ENCODE assay signal across 22 cellular contexts in genomic region chr15:25803541-25803940, GRCh38. TPM values are rescaled to one million over a fixed set of nuclear protein-coding genes. Genes with fewer than 3 reads are reported as not detected.
"Had no signal": no experiment of that assay in that cellular context is flagged by ENCODE, and none has a peak within 500 bp of the region (broad histone marks: within the 10 kb centered on the region; RNA-seq: fewer than 3 reads in every experiment).

No MANE protein-coding gene starts in this region.

- H2AFZ ChIP-seq: hepatocyte had no signal

- H3K9me3 Mint-ChIP-seq: dendritic cell treated with granulocyte-macrophage colony-stimulating factor and Interleukin-4, amounts not matched to agents 40 ng/mL and 50 ng/mL, for 4 days; naive thymus-derived CD4-positive, alpha-beta T cell; nephron progenitor cell; stimulated activated naive B cell treated with anti-CD40 and anti-IgM and Interleukin-4, amounts not matched to agents 10 μg/mL and 1 μg/mL and 100 μg/mL, for 72 hours; stimulated activated naive CD8-positive, alpha-beta T cell treated with anti-CD3 and anti-CD28 coated beads, Interleukin-15, amount 100 ng/mL, for 72 hours; type B pancreatic cell had no signal

- ATAC-seq: left colon; left ventricle myocardium superior; naive thymus-derived CD4-positive, alpha-beta T cell; stimulated activated naive CD8-positive, alpha-beta T cell treated with anti-CD3 and anti-CD28 coated beads, Interleukin-15, amount 100 ng/mL, for 72 hours had no signal

- H3K9me3 ChIP-seq: neutrophil, ovary, right atrium auricular region, sigmoid colon, testis, vagina had no signal

- H3K27me3 ChIP-seq: hepatocyte, ovary, right atrium auricular region, sigmoid colon, testis, vagina had no signal

- DNase-seq: foreskin melanocyte; head of caudate nucleus; left colon; left ventricle myocardium superior; mesendoderm; naive thymus-derived CD4-positive, alpha-beta T cell; nephron progenitor cell; ovary; sigmoid colon; stimulated activated CD4-positive, alpha-beta T cell treated with anti-CD3 and anti-CD28 coated beads, Interleukin-2, amount 100 ng/mL, for 24 hours; stimulated activated CD4-positive, alpha-beta T cell treated with anti-CD3 and anti-CD28 coated beads, Interleukin-4, amount 100 ng/mL, for 4 hours; stimulated activated naive B cell treated with anti-CD40 and anti-IgM and Interleukin-4, amounts not matched to agents 10 μg/mL and 1 μg/mL and 100 μg/mL, for 72 hours; stimulated activated naive CD8-positive, alpha-beta T cell treated with anti-CD3 and anti-CD28 coated beads, Interleukin-15, amount 100 ng/mL, for 72 hours; testis had no signal

- H3K4me2 ChIP-seq: hepatocyte had no signal

- H3K4me1 ChIP-seq: vagina had no signal

- H3K27ac ChIP-seq: hepatocyte, neutrophil, ovary, right atrium auricular region, sigmoid colon, skin epidermis, vagina had no signal

- H3K36me3 ChIP-seq: neutrophil, ovary, right atrium auricular region, sigmoid colon, vagina had no signal

- H3K27me3 Mint-ChIP-seq: naive thymus-derived CD4-positive, alpha-beta T cell; stimulated activated naive CD8-positive, alpha-beta T cell treated with anti-CD3 and anti-CD28 coated beads, Interleukin-15, amount 100 ng/mL, for 72 hours had no signal

- H3K4me3 ChIP-seq: hepatocyte, ovary, right atrium auricular region, sigmoid colon, skin epidermis, testis, vagina had no signal

- H3K4me3 Mint-ChIP-seq: dendritic cell treated with granulocyte-macrophage colony-stimulating factor and Interleukin-4, amounts not matched to agents 40 ng/mL and 50 ng/mL, for 4 days; naive thymus-derived CD4-positive, alpha-beta T cell; nephron progenitor cell; stimulated activated naive B cell treated with anti-CD40 and anti-IgM and Interleukin-4, amounts not matched to agents 10 μg/mL and 1 μg/mL and 100 μg/mL, for 72 hours; stimulated activated naive CD8-positive, alpha-beta T cell treated with anti-CD3 and anti-CD28 coated beads, Interleukin-15, amount 100 ng/mL, for 72 hours; type B pancreatic cell had no signal

- H3K36me3 Mint-ChIP-seq: stimulated activated naive B cell treated with anti-CD40 and anti-IgM and Interleukin-4, amounts not matched to agents 10 μg/mL and 1 μg/mL and 100 μg/mL, for 72 hours; type B pancreatic cell had no signal

- H3K79me2 ChIP-seq: hepatocyte had no signal

- H3K27ac Mint-ChIP-seq: dendritic cell treated with granulocyte-macrophage colony-stimulating factor and Interleukin-4, amounts not matched to agents 40 ng/mL and 50 ng/mL, for 4 days; naive thymus-derived CD4-positive, alpha-beta T cell; nephron progenitor cell; stimulated activated naive B cell treated with anti-CD40 and anti-IgM and Interleukin-4, amounts not matched to agents 10 μg/mL and 1 μg/mL and 100 μg/mL, for 72 hours; stimulated activated naive CD8-positive, alpha-beta T cell treated with anti-CD3 and anti-CD28 coated beads, Interleukin-15, amount 100 ng/mL, for 72 hours; type B pancreatic cell had no signal

RNA-seq across cellular contexts. Expression of gene ATP10A, which starts 59.6 kb away (rescaled TPM):
- total RNA-seq: lung microvascular endothelial cell had no signal
